In the genomic region with DNA sequence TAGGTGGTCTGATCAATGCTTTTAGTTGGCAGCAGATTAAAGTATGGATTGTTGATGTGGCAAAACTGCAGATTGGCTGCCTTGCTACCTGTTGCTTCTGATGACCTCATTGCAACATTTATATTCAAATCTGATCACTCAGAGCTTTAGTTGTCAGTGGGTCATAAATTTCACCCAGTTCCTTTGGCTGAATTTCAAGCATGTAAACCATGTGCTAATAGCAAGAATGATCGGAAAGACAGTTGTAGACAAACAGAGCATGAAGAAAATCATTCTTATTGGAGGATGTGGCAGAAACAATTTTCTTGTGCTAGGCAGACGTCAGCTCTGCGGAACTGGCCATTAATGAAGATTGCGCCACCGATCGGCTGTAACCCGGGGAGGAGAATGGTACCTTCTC, we compare ENCODE assay signal across 5 cellular contexts.
"Had no signal": no experiment of that assay in that cellular context is flagged by ENCODE, and none has a peak within 500 bp of the region (broad histone marks: within the 10 kb centered on the region; RNA-seq: fewer than 3 reads in every experiment).

No MANE protein-coding gene starts in this region.

- DNase-seq: GM23248, GOT3, H7, HFFc6, IMR-90 had no signal
